In genomic region chr11:15889972-15890371, GRCh38 we compare ENCODE assay signal across 18 cellular contexts.
DNase-seq lines count a peak whose midpoint lies in the region; ATAC-seq, FAIRE-seq and TF ChIP-seq lines count a peak whose summit lies in the region.
"Had no signal": no experiment of that assay in that cellular context is flagged by ENCODE, and none has a peak within 500 bp of the region (broad histone marks: within the 10 kb centered on the region; RNA-seq: fewer than 3 reads in every experiment).

No MANE protein-coding gene starts in this region.

- no peak overlapping the region for H4K8ac ChIP-seq in H1 (ENCODE audit: extremely low read depth, insufficient read depth, low read length)

- H3K4me3 Mint-ChIP-seq in neural progenitor cell, result no peak overlapping the region
- H3K4me3 Mint-ChIP-seq: activated naive CD8-positive, alpha-beta T cell treated with anti-CD3 and anti-CD28 coated beads for 36 hours; central memory CD8-positive, alpha-beta T cell had no signal

- H3F3A ChIP-seq in neural progenitor cell (ENCODE audit: low read depth), result peaks cover 20% of the 10 kb centered on the region

- peaks cover 44% of the 10 kb centered on the region for H3K27me3 ChIP-seq in adipocyte (replicated peaks; ENCODE audit: control insufficient read depth, insufficient read depth, low read length)
- no peaks in the 10 kb centered on the region for H3K27me3 ChIP-seq in H1 (replicated peaks in 1 of 4; ENCODE audit: control insufficient read depth in 3 of 4, extremely low read depth in 1 of 4, insufficient read depth in 3 of 4, low read length in 3 of 4)
- H3K27me3 ChIP-seq in neural progenitor cell, result no peaks in the 10 kb centered on the region
- H3K27me3 ChIP-seq: BLaER1 had no signal

- no peak for ATAC-seq in GM18909 (IDR thresholded peaks at IDR 0.05; ENCODE audit: poor library complexity, unreplicated experiment)

- peaks cover 14% of the 10 kb centered on the region for H3K27me3 Mint-ChIP-seq in neural progenitor cell (ENCODE audit: insufficient read depth, low read depth)
- H3K27me3 Mint-ChIP-seq: activated naive CD8-positive, alpha-beta T cell treated with anti-CD3 and anti-CD28 coated beads for 36 hours; central memory CD8-positive, alpha-beta T cell had no signal

- H3K4me2 ChIP-seq in H1 (ENCODE audit: insufficient read depth in 1 of 2, low read depth in 2 of 2, low read length in 2 of 2) (no peak overlapping the region), neural progenitor cell (peak overlapping the region; percentile 27)
- H3K4me2 ChIP-seq: BLaER1 had no signal

- H3K4me1 Mint-ChIP-seq in neural progenitor cell, result peaks cover 67% of the 10 kb centered on the region
- H3K4me1 Mint-ChIP-seq: activated naive CD8-positive, alpha-beta T cell treated with anti-CD3 and anti-CD28 coated beads for 36 hours; central memory CD8-positive, alpha-beta T cell had no signal

- no peak for TF ChIP-seq POLR2A in H1 (IDR thresholded peaks at IDR 0.05; ENCODE audit: control extremely low read depth in 1 of 2, low read depth in 2 of 2, low read length in 2 of 2)

- H4K5ac ChIP-seq in H1 (ENCODE audit: insufficient read length, low read depth, low read length), result no peak overlapping the region

- H2AK5ac ChIP-seq in H1 (ENCODE audit: low read depth, low read length), result no peak overlapping the region

- no peak overlapping the region for H3K23ac ChIP-seq in H1 (ENCODE audit: insufficient read length)

- H3K14ac ChIP-seq in H1 (ENCODE audit: insufficient read length), result no peak overlapping the region

- H3K79me2 ChIP-seq in H1 (ENCODE audit: control insufficient read depth in 1 of 2, insufficient read depth in 2 of 2, low read length in 2 of 2), result no peaks in the 10 kb centered on the region
- H3K79me2 ChIP-seq in neural progenitor cell (ENCODE audit: low read depth), result no peaks in the 10 kb centered on the region

- CTCF ChIA-PET in AG04449 (lab: Yijun Ruan, JAX) (interaction anchor here (1.6 kb wide), 1 partner anchor 70 kb away, joined by 5 read pairs; no protein-coding TSS in a partner anchor), H1 (lab: Charles Lee; ENCODE audit: partially characterized antibody) (interaction anchor here (0.6 to 1.4 kb wide), 5 partner anchors 9 to 739 kb away, joined by 3 to 6 read pairs (median 3); no protein-coding TSS in a partner anchor)

- H3K18ac ChIP-seq in H1 (ENCODE audit: extremely low read depth, low read length), result no peak overlapping the region

- H3K4me1 ChIP-seq in adipocyte (ENCODE audit: control insufficient read depth, insufficient read depth, low read length), result no peaks in the 10 kb centered on the region
- no peaks in the 10 kb centered on the region for H3K4me1 ChIP-seq in H1 (replicated peaks in 1 of 4; ENCODE audit: control insufficient read depth in 3 of 4, insufficient read depth in 4 of 4, low read length in 3 of 4)
- H3K4me1 ChIP-seq in neural progenitor cell, result peaks cover 25% of the 10 kb centered on the region
- H3K4me1 ChIP-seq: BLaER1 had no signal

- no peak overlapping the region for H2BK120ac ChIP-seq in H1 (replicated peaks; ENCODE audit: low read depth, low read length)

- H3K27ac ChIP-seq in H1 (ENCODE audit: low read depth, low read length), result no peak overlapping the region
- H3K27ac ChIP-seq in neural progenitor cell, result peak overlapping the region; percentile 32
- H3K27ac ChIP-seq: BLaER1 had no signal

- FAIRE-seq in H1 (lab: Jason Lieb, UNC) (no peak), RCC 7860 (lab: Jason Lieb, UNC) (no peak)

- H2BK15ac ChIP-seq in H1 (ENCODE audit: low read length), result no peak overlapping the region

- no peak overlapping the region for H2BK12ac ChIP-seq in H1 (ENCODE audit: low read depth, low read length)

- TF ChIP-seq CTCF in AG04449 (IDR thresholded peaks at IDR 0.05; ENCODE audit: insufficient read depth, low read length, missing control alignments) (no peak), H1 (IDR thresholded peaks at IDR 0.05; ENCODE audit: control extremely low read depth in 1 of 3, insufficient read depth in 1 of 3, low read depth in 1 of 3, low read length in 3 of 3) (no peak), neural progenitor cell (IDR thresholded peaks at IDR 0.05) (no peak)

- H4K91ac ChIP-seq in H1 (replicated peaks; ENCODE audit: insufficient read length, low read length), result no peak overlapping the region

- H3K4me3 ChIP-seq in AG04449 (ENCODE audit: low read depth, low read length) (no peak overlapping the region), adipocyte (ENCODE audit: low read length) (no peak overlapping the region), H1 (ENCODE audit: extremely low read depth in 1 of 4, insufficient read depth in 2 of 4, low read depth in 3 of 4, low read length in 4 of 4) (no peak overlapping the region), neural progenitor cell (no peak overlapping the region)
- H3K4me3 ChIP-seq: BLaER1 had no signal

- no peak overlapping the region for H3K9ac ChIP-seq in adipocyte (ENCODE audit: low read length)
- H3K9ac ChIP-seq in H1 (replicated peaks in 1 of 4; ENCODE audit: extremely low read depth in 1 of 4, low read depth in 3 of 4, low read length in 3 of 4), result no peak overlapping the region
- no peak overlapping the region for H3K9ac ChIP-seq in neural progenitor cell
- H3K9ac ChIP-seq: BLaER1 had no signal

- no peaks in the 10 kb centered on the region for H3K79me1 ChIP-seq in H1 (ENCODE audit: low read depth, low read length)

- H3K9me3 Mint-ChIP-seq in neural progenitor cell, result no peaks in the 10 kb centered on the region
- H3K9me3 Mint-ChIP-seq: activated naive CD8-positive, alpha-beta T cell treated with anti-CD3 and anti-CD28 coated beads for 36 hours; central memory CD8-positive, alpha-beta T cell had no signal

- H3K9me3 ChIP-seq in adipocyte (ENCODE audit: control insufficient read depth, low read length) (no peaks in the 10 kb centered on the region), H1 (ENCODE audit: insufficient read depth in 2 of 2, low read depth in 1 of 2, low read length in 1 of 2) (no peaks in the 10 kb centered on the region), neural progenitor cell (ENCODE audit: low read depth) (no peaks in the 10 kb centered on the region)
- H3K9me3 ChIP-seq: BLaER1 had no signal

- no peak for TF ChIP-seq EP300 in H1 (IDR thresholded peaks at IDR 0.05; ENCODE audit: borderline replicate concordance in 1 of 2, low read depth in 2 of 2, low read length in 2 of 2)

- H3K36me3 Mint-ChIP-seq in neural progenitor cell, result no peaks in the 10 kb centered on the region
- H3K36me3 Mint-ChIP-seq: activated naive CD8-positive, alpha-beta T cell treated with anti-CD3 and anti-CD28 coated beads for 36 hours had no signal

- H2BK20ac ChIP-seq in H1 (ENCODE audit: low read length), result no peak overlapping the region

- peak overlapping the region; percentile 48 for H3K27ac Mint-ChIP-seq in neural progenitor cell
- H3K27ac Mint-ChIP-seq: activated naive CD8-positive, alpha-beta T cell treated with anti-CD3 and anti-CD28 coated beads for 36 hours had no signal

- peak overlapping the region; percentile 83; the same call in 1 of the 2 replicates for H2AFZ ChIP-seq in H1 (ENCODE audit: low read length)
- no peak overlapping the region for H2AFZ ChIP-seq in neural progenitor cell (replicated peaks)

- H3K4ac ChIP-seq in H1 (replicated peaks; ENCODE audit: insufficient read length, low read depth, low read length), result no peak overlapping the region

- H3K56ac ChIP-seq in H1 (replicated peaks; ENCODE audit: insufficient read length, low read depth, low read length), result no peak overlapping the region

- TF ChIP-seq RAD21 in H1 (IDR thresholded peaks at IDR 0.05 in 1 of 2, conservative IDR thresholded peaks at IDR 0.05 in 1 of 2; ENCODE audit: low read depth in 2 of 2, low read length in 2 of 2), result no peak

- H3K36me3 ChIP-seq in adipocyte (ENCODE audit: control insufficient read depth, insufficient read depth, low read length, severe bottlenecking) (no peaks in the 10 kb centered on the region), H1 (ENCODE audit: control insufficient read depth in 2 of 4, insufficient read depth in 4 of 4, low read length in 3 of 4) (no peaks in the 10 kb centered on the region; a peak in 1 of 8 replicates), neural progenitor cell (no peaks in the 10 kb centered on the region)
- H3K36me3 ChIP-seq: BLaER1 had no signal

- no peak overlapping the region for H2BK5ac ChIP-seq in H1 (ENCODE audit: low read depth, low read length)

- DNase-seq in AG04449 (ENCODE audit: low read depth, low spot score) (peak; percentile 59), adipocyte (ENCODE audit: low read depth) (peak; percentile 61), H1 (ENCODE audit: low read depth in 1 of 2, low spot score in 2 of 2) (no peak), neural progenitor cell (ENCODE audit: low spot score) (peak; percentile 53), NCI-H2029 (lab: John Stamatoyannopoulos, UW) (no peak), RCC 7860 (ENCODE audit: low spot score) (no peak), MV-4-11 (lab: John Stamatoyannopoulos, UW) (no peak)
- DNase-seq: activated naive CD8-positive, alpha-beta T cell treated with anti-CD3 and anti-CD28 coated beads for 36 hours; effector CD4-positive, alpha-beta T cell; midbrain; NCI-H1436 treated with DMSO at 0.1 percent for 48 hours; NCI-H2171; NCI-H69; SHP77; stimulated activated CD4-positive, alpha-beta T cell treated with anti-CD3 and anti-CD28 coated beads, Interleukin-12 subunit alpha, Interleukin-12 subunit beta, amount 100 ng/mL, for 4 hours had no signal

- H3K23me2 ChIP-seq in H1 (ENCODE audit: low read depth, low read length), result no peaks in the 10 kb centered on the region

- WGBS in H1 (ENCODE audit: extremely low coverage in 1 of 2, insufficient coverage in 1 of 2, insufficient read length in 1 of 2, insufficient replicate concordance in 2 of 2, low coverage in 1 of 2, low lambda C conversion rate in 2 of 2, missing lambda C conversion rate in 1 of 2), 2 experiments, result 90% methylated on average over 5 of the region's 5 CpGs; no CpG with 5 or more reads in 1 of the 2 experiments

- H4K20me1 ChIP-seq in H1 (replicated peaks in 1 of 2; ENCODE audit: control insufficient read depth in 1 of 2, insufficient read depth in 2 of 2, low read length in 2 of 2) (no peaks in the 10 kb centered on the region), neural progenitor cell (ENCODE audit: low read depth) (no peaks in the 10 kb centered on the region)
- H4K20me1 ChIP-seq: BLaER1 had no signal

- POLR2A ChIA-PET in AG04449 (lab: Yijun Ruan, JAX) (interaction anchor here (0.6 kb wide), 1 partner anchor 717 kb away, joined by 3 read pairs; no protein-coding TSS in a partner anchor), H1 (lab: Charles Lee; ENCODE audit: partially characterized antibody) (no interaction called here)

TF ChIP-seq in H1, 55 proteins besides CTCF, POLR2A, EP300 and RAD21 (continues in another document):
- TF ChIP-seq SIX5 (IDR thresholded peaks at IDR 0.05; ENCODE audit: low read depth, low read length) (no peak), KDM4A (IDR thresholded peaks at IDR 0.05; ENCODE audit: low read depth, low read length, severe bottlenecking) (no peak)

Comparison
In these comparisons a context has a peak if more than half of its experiments do, and no peak if none do; other contexts are left out.
1. DNase-seq: peak in AG04449 (single experiment), adipocyte (single experiment) and neural progenitor cell (single experiment); none in H1 (0 of 2), NCI-H2029 (single experiment), RCC 7860 (single experiment) and MV-4-11 (single experiment).